ENCODE assay signal across 19 cellular contexts in genomic region chr19:725461-726089, GRCh38. TPM values are rescaled to one million over a fixed set of nuclear protein-coding genes. Genes with fewer than 3 reads are reported as not detected.
A peak's percentile ranks its signal among the peaks of the same experiment; 100 is the strongest.
DNase-seq lines count a peak whose midpoint lies in the region; ATAC-seq and TF ChIP-seq lines count a peak whose summit lies in the region.
"Had no signal": no experiment of that assay in that cellular context is flagged by ENCODE, and none has a peak within 500 bp of the region (broad histone marks: within the 10 kb centered on the region; RNA-seq: fewer than 3 reads in every experiment).

No MANE protein-coding gene starts in this region.

- peak overlapping the region; percentile 4 for H3K27ac ChIP-seq in left ventricle myocardium inferior (replicated peaks)
- H3K27ac ChIP-seq in BLaER1 treated with 17β-estradiol and CSF1 and Interleukin-3, amounts not matched to agents 10 nM and 100 nM: peak overlapping the region in 6 of 11 experiments; percentile 11 to 59 (median 26); a peak in 7 of 22 replicates
- no peak overlapping the region for H3K27ac ChIP-seq in HEK293 (ENCODE audit: extremely low read depth, low read depth, low read length)
- H3K27ac ChIP-seq: GM23248 had no signal

- peaks cover 4% of the 10 kb centered on the region for H3K36me3 ChIP-seq in left ventricle myocardium inferior
- H3K36me3 ChIP-seq in BLaER1 treated with 17β-estradiol and CSF1 and Interleukin-3, amounts not matched to agents 10 nM and 100 nM: peaks cover 0 to 19% (median 6%) of the 10 kb centered on the region in 11 experiments; a peak in 10 of 22 replicates
- peaks cover 0 to 19% of the 10 kb centered on the region in 2 experiments; a peak in 2 of 3 replicates for H3K36me3 ChIP-seq in HEK293 (ENCODE audit: control insufficient read depth in 2 of 2, insufficient read depth in 1 of 2, low read length in 2 of 2)

- H3K27me3 ChIP-seq in left ventricle myocardium inferior (ENCODE audit: low read depth): peaks cover 14% of the 10 kb centered on the region
- H3K27me3 ChIP-seq in BLaER1 treated with 17β-estradiol and CSF1 and Interleukin-3, amounts not matched to agents 10 nM and 100 nM: peaks cover 0 to 19% (median 0%) of the 10 kb centered on the region in 11 experiments; a peak in 3 of 22 replicates

- H4K20me1 ChIP-seq in BLaER1 treated with 17β-estradiol and CSF1 and Interleukin-3, amounts not matched to agents 10 nM and 100 nM: peaks cover 0 to 55% (median 0%) of the 10 kb centered on the region in 11 experiments; a peak in 8 of 22 replicates

- CTCF ChIA-PET in HEK293 (lab: Yijun Ruan, JAX): interaction anchor here (0.9 kb wide), 1 partner anchor 141 kb away, joined by 3 read pairs; no protein-coding TSS in a partner anchor

- POLR2A ChIA-PET in HEK293 (lab: Yijun Ruan, JAX): no interaction called here

- peak overlapping the region in 6 of 11 experiments; percentile 7 to 99 (median 42); a peak in 11 of 22 replicates for H3K4me2 ChIP-seq in BLaER1 treated with 17β-estradiol and CSF1 and Interleukin-3, amounts not matched to agents 10 nM and 100 nM

- H3K9ac ChIP-seq in BLaER1 treated with 17β-estradiol and CSF1 and Interleukin-3, amounts not matched to agents 10 nM and 100 nM: peak overlapping the region in 1 of 11 experiments; percentile 12; a peak in 1 of 22 replicates
- H3K9ac ChIP-seq: GM23248 had no signal

- intact Hi-C loops in left ventricle myocardium inferior (cut with micrococcal nuclease) (no loop called here), cardiac septum (cut with DNase I) (no loop called here)

- no peak for DNase-seq in left ventricle myocardium inferior
- no peak for DNase-seq in cardiac septum (ENCODE audit: low spot score)
- no peak for DNase-seq in DMS53 treated with DMSO at 0.1 percent for 48 hours (lab: John Stamatoyannopoulos, UW; ENCODE audit: unreplicated experiment)
- DNase-seq: CD4-positive, alpha-beta T cell; CD8-positive, alpha-beta memory T cell; DMS 273 treated with DMSO at 0.1 percent for 48 hours; DMS79 treated with DMSO at 0.1 percent for 48 hours; GM23248; H9; HFFc6 had no signal

- TF ChIP-seq CTCF in left ventricle myocardium inferior (IDR thresholded peaks at IDR 0.05; ENCODE audit: borderline replicate concordance): no peak
- TF ChIP-seq CTCF in HEK293 (tag by site-specific recombination; IDR thresholded peaks at IDR 0.05): no peak

- peaks cover 67% of the 10 kb centered on the region for H3K4me1 ChIP-seq in left ventricle myocardium inferior
- peaks cover 35 to 99% (median 94%) of the 10 kb centered on the region in 10 experiments for H3K4me1 ChIP-seq in BLaER1 treated with 17β-estradiol and CSF1 and Interleukin-3, amounts not matched to agents 10 nM and 100 nM
- no peaks in the 10 kb centered on the region for H3K4me1 ChIP-seq in HEK293 (ENCODE audit: control insufficient read depth, insufficient read depth, low read length)

- H3K4me3 ChIP-seq in left ventricle myocardium inferior (no peak overlapping the region), HEK293 (ENCODE audit: low read depth, low read length) (no peak overlapping the region)
- H3K4me3 ChIP-seq in BLaER1 treated with 17β-estradiol and CSF1 and Interleukin-3, amounts not matched to agents 10 nM and 100 nM: no peak overlapping the region
- H3K4me3 ChIP-seq: GM23248 had no signal

- no peak for ATAC-seq in HG02840 (IDR thresholded peaks at IDR 0.05; ENCODE audit: low FRiP score, unreplicated experiment)
- ATAC-seq: HCT116 had no signal

- no peaks in the 10 kb centered on the region for H3K9me3 ChIP-seq in left ventricle myocardium inferior (replicated peaks)
- no peaks in the 10 kb centered on the region for H3K9me3 ChIP-seq in BLaER1 treated with 17β-estradiol and CSF1 and Interleukin-3, amounts not matched to agents 10 nM and 100 nM (replicated peaks in 1 of 11)
- no peaks in the 10 kb centered on the region for H3K9me3 ChIP-seq in HEK293 (ENCODE audit: control insufficient read depth, insufficient read depth, low read depth, low read length)

TF ChIP-seq in HEK293, 187 proteins besides CTCF, POLR2A, EP300 and RAD21:
- no peak for TF ChIP-seq ZBTB1 (tag by site-specific recombination; IDR thresholded peaks at IDR 0.05)
- peak; percentile 80 for TF ChIP-seq ZFP3 (tag by site-specific recombination; IDR thresholded peaks at IDR 0.05; ENCODE audit: low read depth)
TF ChIP-seq in HEK293: peak in this region for 1.

RNA-seq across cellular contexts. Expression of gene PALM, which starts 16.8 kb away (rescaled TPM):
- 26.8 TPM for total RNA-seq in left ventricle myocardium inferior
- 18.9 TPM for total RNA-seq in cardiac septum
- total RNA-seq: CD4-positive, alpha-beta T cell; CD8-positive, alpha-beta memory T cell had no signal

RNA-seq across cellular contexts. Expression of gene MISP, which starts 25.3 kb away (rescaled TPM):
- total RNA-seq in left ventricle myocardium inferior (not detected), cardiac septum (not detected)
- total RNA-seq: CD4-positive, alpha-beta T cell; CD8-positive, alpha-beta memory T cell; GM23248 had no signal

RNA-seq across cellular contexts. Expression of gene PRSS57, which starts 30.3 kb away (rescaled TPM):
- total RNA-seq in left ventricle myocardium inferior (not detected), cardiac septum (not detected)
- total RNA-seq: A172; A673; CD4-positive, alpha-beta T cell; CD8-positive, alpha-beta memory T cell; Daoy; G401; GM23248; H1; H9; HFFc6 had no signal

RNA-seq across cellular contexts. Expression of gene FSTL3, which starts 49.4 kb away (rescaled TPM):
- total RNA-seq in left ventricle myocardium inferior (56.1 TPM), cardiac septum (136 TPM)
